In the genomic region with DNA sequence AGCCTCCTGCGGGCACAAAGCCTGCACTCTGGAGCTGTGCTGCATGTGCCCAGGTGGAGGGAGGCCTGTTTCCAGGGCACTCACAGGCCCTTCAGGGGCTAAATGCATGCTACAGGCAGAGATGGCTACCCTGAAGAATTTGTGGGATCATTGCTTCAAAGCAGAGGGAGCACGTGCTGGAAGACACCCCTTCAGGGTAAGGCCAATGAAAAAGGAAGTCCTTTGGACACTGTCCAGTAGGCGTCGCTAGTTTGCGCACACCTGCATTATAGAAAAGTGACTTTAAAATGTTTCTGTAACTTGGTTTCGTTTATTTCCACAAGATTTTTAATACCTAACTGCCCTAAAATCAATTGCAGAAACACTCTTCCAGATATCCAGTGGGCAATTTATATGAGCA, we compare ENCODE assay signal across 1 cellular context.
TF ChIP-seq lines count a peak whose summit lies in the region.

No MANE protein-coding gene starts in this region.

TF ChIP-seq in K562, 482 proteins besides CTCF, POLR2A, EP300 and RAD21 (continued from another document):
- TF ChIP-seq, protein P1, sequence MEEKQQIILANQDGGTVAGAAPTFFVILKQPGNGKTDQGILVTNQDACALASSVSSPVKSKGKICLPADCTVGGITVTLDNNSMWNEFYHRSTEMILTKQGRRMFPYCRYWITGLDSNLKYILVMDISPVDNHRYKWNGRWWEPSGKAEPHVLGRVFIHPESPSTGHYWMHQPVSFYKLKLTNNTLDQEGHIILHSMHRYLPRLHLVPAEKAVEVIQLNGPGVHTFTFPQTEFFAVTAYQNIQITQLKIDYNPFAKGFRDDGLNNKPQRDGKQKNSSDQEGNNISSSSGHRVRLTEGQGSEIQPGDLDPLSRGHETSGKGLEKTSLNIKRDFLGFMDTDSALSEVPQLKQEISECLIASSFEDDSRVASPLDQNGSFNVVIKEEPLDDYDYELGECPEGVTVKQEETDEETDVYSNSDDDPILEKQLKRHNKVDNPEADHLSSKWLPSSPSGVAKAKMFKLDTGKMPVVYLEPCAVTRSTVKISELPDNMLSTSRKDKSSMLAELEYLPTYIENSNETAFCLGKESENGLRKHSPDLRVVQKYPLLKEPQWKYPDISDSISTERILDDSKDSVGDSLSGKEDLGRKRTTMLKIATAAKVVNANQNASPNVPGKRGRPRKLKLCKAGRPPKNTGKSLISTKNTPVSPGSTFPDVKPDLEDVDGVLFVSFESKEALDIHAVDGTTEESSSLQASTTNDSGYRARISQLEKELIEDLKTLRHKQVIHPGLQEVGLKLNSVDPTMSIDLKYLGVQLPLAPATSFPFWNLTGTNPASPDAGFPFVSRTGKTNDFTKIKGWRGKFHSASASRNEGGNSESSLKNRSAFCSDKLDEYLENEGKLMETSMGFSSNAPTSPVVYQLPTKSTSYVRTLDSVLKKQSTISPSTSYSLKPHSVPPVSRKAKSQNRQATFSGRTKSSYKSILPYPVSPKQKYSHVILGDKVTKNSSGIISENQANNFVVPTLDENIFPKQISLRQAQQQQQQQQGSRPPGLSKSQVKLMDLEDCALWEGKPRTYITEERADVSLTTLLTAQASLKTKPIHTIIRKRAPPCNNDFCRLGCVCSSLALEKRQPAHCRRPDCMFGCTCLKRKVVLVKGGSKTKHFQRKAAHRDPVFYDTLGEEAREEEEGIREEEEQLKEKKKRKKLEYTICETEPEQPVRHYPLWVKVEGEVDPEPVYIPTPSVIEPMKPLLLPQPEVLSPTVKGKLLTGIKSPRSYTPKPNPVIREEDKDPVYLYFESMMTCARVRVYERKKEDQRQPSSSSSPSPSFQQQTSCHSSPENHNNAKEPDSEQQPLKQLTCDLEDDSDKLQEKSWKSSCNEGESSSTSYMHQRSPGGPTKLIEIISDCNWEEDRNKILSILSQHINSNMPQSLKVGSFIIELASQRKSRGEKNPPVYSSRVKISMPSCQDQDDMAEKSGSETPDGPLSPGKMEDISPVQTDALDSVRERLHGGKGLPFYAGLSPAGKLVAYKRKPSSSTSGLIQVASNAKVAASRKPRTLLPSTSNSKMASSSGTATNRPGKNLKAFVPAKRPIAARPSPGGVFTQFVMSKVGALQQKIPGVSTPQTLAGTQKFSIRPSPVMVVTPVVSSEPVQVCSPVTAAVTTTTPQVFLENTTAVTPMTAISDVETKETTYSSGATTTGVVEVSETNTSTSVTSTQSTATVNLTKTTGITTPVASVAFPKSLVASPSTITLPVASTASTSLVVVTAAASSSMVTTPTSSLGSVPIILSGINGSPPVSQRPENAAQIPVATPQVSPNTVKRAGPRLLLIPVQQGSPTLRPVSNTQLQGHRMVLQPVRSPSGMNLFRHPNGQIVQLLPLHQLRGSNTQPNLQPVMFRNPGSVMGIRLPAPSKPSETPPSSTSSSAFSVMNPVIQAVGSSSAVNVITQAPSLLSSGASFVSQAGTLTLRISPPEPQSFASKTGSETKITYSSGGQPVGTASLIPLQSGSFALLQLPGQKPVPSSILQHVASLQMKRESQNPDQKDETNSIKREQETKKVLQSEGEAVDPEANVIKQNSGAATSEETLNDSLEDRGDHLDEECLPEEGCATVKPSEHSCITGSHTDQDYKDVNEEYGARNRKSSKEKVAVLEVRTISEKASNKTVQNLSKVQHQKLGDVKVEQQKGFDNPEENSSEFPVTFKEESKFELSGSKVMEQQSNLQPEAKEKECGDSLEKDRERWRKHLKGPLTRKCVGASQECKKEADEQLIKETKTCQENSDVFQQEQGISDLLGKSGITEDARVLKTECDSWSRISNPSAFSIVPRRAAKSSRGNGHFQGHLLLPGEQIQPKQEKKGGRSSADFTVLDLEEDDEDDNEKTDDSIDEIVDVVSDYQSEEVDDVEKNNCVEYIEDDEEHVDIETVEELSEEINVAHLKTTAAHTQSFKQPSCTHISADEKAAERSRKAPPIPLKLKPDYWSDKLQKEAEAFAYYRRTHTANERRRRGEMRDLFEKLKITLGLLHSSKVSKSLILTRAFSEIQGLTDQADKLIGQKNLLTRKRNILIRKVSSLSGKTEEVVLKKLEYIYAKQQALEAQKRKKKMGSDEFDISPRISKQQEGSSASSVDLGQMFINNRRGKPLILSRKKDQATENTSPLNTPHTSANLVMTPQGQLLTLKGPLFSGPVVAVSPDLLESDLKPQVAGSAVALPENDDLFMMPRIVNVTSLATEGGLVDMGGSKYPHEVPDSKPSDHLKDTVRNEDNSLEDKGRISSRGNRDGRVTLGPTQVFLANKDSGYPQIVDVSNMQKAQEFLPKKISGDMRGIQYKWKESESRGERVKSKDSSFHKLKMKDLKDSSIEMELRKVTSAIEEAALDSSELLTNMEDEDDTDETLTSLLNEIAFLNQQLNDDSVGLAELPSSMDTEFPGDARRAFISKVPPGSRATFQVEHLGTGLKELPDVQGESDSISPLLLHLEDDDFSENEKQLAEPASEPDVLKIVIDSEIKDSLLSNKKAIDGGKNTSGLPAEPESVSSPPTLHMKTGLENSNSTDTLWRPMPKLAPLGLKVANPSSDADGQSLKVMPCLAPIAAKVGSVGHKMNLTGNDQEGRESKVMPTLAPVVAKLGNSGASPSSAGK (IDR thresholded peaks at IDR 0.05): peak; percentile 84
- TF ChIP-seq, protein P2, sequence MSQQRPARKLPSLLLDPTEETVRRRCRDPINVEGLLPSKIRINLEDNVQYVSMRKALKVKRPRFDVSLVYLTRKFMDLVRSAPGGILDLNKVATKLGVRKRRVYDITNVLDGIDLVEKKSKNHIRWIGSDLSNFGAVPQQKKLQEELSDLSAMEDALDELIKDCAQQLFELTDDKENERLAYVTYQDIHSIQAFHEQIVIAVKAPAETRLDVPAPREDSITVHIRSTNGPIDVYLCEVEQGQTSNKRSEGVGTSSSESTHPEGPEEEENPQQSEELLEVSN (IDR thresholded peaks at IDR 0.05; ENCODE audit: borderline replicate concordance in 1 of 2, extremely low read depth in 1 of 2, insufficient read depth in 1 of 2, insufficient read length in 1 of 2, low read depth in 1 of 2, low read length in 1 of 2, poor library complexity in 1 of 2, severe bottlenecking in 1 of 2): peak; percentile 68 to 75
